In genomic region chr1:72432645-72433267, GRCh38 we compare ENCODE assay signal across 23 cellular contexts.
A peak's percentile ranks its signal among the peaks of the same experiment; 100 is the strongest.
DNase-seq lines count a peak whose midpoint lies in the region; ATAC-seq and TF ChIP-seq lines count a peak whose summit lies in the region.
"Had no signal": no experiment of that assay in that cellular context is flagged by ENCODE, and none has a peak within 500 bp of the region (broad histone marks: within the 10 kb centered on the region; RNA-seq: fewer than 3 reads in every experiment).

No MANE protein-coding gene starts in this region.

- no peak for TF ChIP-seq CTCF in foreskin keratinocyte (conservative IDR thresholded peaks at IDR 0.05)

- DNase-seq in foreskin keratinocyte (no peak), NCI-H510A treated with DMSO at 0.1 percent for 48 hours (lab: John Stamatoyannopoulos, UW) (no peak)
- DNase-seq in activated CD4-positive, alpha-beta T cell treated with anti-CD3 and anti-CD28 coated beads, Interleukin-2, amount 50 U/mL, for 48 hours, result no peak
- no peak for DNase-seq in activated naive CD8-positive, alpha-beta T cell treated with anti-CD3 and anti-CD28 coated beads for 36 hours
- DNase-seq: activated CD8-positive, alpha-beta T cell treated with anti-CD3 and anti-CD28 coated beads for 36 hours; activated naive CD8-positive, alpha-beta T cell treated with anti-CD3 and anti-CD28 coated beads, Interleukin-2, amount 10 ng/mL, durations not matched to agents 7 days and 5 days; activated T-cell treated with anti-CD3 and anti-CD28 coated beads, Interleukin-2, amount 50 U/mL, for 48 hours; KG1; left cardiac atrium; NCI-H1092 treated with DMSO at 0.1 percent for 48 hours; NCI-H2227 treated with DMSO at 0.1 percent for 48 hours; NK-92 treated with Interleukin-12 subunit alpha and Interleukin-12 subunit beta, amount 100 ng/mL, for 24 hours; right cardiac atrium; RPMI8226; T-cell; WERI-Rb-1 had no signal

- no peaks in the 10 kb centered on the region for H3K27me3 ChIP-seq in foreskin keratinocyte
- H3K27me3 ChIP-seq: hepatocyte, neutrophil, vagina had no signal

- ATAC-seq in GM18858 (IDR thresholded peaks at IDR 0.05; ENCODE audit: unreplicated experiment) (peak; percentile 30), HG02588 (IDR thresholded peaks at IDR 0.05; ENCODE audit: unreplicated experiment) (peak; percentile 40), HG03432 (IDR thresholded peaks at IDR 0.05; ENCODE audit: unreplicated experiment) (peak; percentile 55), foreskin keratinocyte (no peak), GM18873 (IDR thresholded peaks at IDR 0.05; ENCODE audit: low FRiP score, unreplicated experiment) (no peak)
- ATAC-seq: activated CD8-positive, alpha-beta T cell treated with anti-CD3 and anti-CD28 coated beads for 36 hours; left cardiac atrium; right cardiac atrium; T-cell had no signal

- H3K27ac ChIP-seq in foreskin keratinocyte, result peak overlapping the region; percentile 16
- H3K27ac ChIP-seq: hepatocyte, neutrophil, vagina, WERI-Rb-1 had no signal

- H3K36me3 Mint-ChIP-seq in activated naive CD8-positive, alpha-beta T cell treated with anti-CD3 and anti-CD28 coated beads for 36 hours, result no peaks in the 10 kb centered on the region
- H3K36me3 Mint-ChIP-seq: activated naive CD8-positive, alpha-beta T cell treated with anti-CD3 and anti-CD28 coated beads, Interleukin-2, amount 10 ng/mL, durations not matched to agents 7 days and 5 days; T-cell had no signal

- H3K27ac Mint-ChIP-seq in activated naive CD8-positive, alpha-beta T cell treated with anti-CD3 and anti-CD28 coated beads for 36 hours, result no peak overlapping the region
- H3K27ac Mint-ChIP-seq: activated CD8-positive, alpha-beta T cell treated with anti-CD3 and anti-CD28 coated beads for 36 hours; activated naive CD8-positive, alpha-beta T cell treated with anti-CD3 and anti-CD28 coated beads, Interleukin-2, amount 10 ng/mL, durations not matched to agents 7 days and 5 days; T-cell had no signal

- H3K9me3 Mint-ChIP-seq in activated naive CD8-positive, alpha-beta T cell treated with anti-CD3 and anti-CD28 coated beads for 36 hours, result peaks cover 3% of the 10 kb centered on the region

- peaks cover 6% of the 10 kb centered on the region for H3K4me1 Mint-ChIP-seq in activated naive CD8-positive, alpha-beta T cell treated with anti-CD3 and anti-CD28 coated beads for 36 hours
- H3K4me1 Mint-ChIP-seq: activated naive CD8-positive, alpha-beta T cell treated with anti-CD3 and anti-CD28 coated beads, Interleukin-2, amount 10 ng/mL, durations not matched to agents 7 days and 5 days; T-cell had no signal

- H3K27me3 Mint-ChIP-seq in activated naive CD8-positive, alpha-beta T cell treated with anti-CD3 and anti-CD28 coated beads for 36 hours, result peaks cover 4% of the 10 kb centered on the region
- H3K27me3 Mint-ChIP-seq: activated CD8-positive, alpha-beta T cell treated with anti-CD3 and anti-CD28 coated beads for 36 hours; activated naive CD8-positive, alpha-beta T cell treated with anti-CD3 and anti-CD28 coated beads, Interleukin-2, amount 10 ng/mL, durations not matched to agents 7 days and 5 days; T-cell had no signal

- peaks cover 4% of the 10 kb centered on the region for H3K4me1 ChIP-seq in foreskin keratinocyte
- H3K4me1 ChIP-seq: vagina had no signal

- H3K4me3 Mint-ChIP-seq in activated naive CD8-positive, alpha-beta T cell treated with anti-CD3 and anti-CD28 coated beads for 36 hours, result no peak overlapping the region
- H3K4me3 Mint-ChIP-seq: activated CD8-positive, alpha-beta T cell treated with anti-CD3 and anti-CD28 coated beads for 36 hours; activated naive CD8-positive, alpha-beta T cell treated with anti-CD3 and anti-CD28 coated beads, Interleukin-2, amount 10 ng/mL, durations not matched to agents 7 days and 5 days; T-cell had no signal

Comparison
In these comparisons a context has a peak if more than half of its experiments do, and no peak if none do; other contexts are left out.
1. ATAC-seq: peak in GM18858 (single experiment), HG02588 (single experiment) and HG03432 (single experiment); none in foreskin keratinocyte (single experiment) and GM18873 (single experiment).